1 cellular context compared by ENCODE assay signal in the genomic region with DNA sequence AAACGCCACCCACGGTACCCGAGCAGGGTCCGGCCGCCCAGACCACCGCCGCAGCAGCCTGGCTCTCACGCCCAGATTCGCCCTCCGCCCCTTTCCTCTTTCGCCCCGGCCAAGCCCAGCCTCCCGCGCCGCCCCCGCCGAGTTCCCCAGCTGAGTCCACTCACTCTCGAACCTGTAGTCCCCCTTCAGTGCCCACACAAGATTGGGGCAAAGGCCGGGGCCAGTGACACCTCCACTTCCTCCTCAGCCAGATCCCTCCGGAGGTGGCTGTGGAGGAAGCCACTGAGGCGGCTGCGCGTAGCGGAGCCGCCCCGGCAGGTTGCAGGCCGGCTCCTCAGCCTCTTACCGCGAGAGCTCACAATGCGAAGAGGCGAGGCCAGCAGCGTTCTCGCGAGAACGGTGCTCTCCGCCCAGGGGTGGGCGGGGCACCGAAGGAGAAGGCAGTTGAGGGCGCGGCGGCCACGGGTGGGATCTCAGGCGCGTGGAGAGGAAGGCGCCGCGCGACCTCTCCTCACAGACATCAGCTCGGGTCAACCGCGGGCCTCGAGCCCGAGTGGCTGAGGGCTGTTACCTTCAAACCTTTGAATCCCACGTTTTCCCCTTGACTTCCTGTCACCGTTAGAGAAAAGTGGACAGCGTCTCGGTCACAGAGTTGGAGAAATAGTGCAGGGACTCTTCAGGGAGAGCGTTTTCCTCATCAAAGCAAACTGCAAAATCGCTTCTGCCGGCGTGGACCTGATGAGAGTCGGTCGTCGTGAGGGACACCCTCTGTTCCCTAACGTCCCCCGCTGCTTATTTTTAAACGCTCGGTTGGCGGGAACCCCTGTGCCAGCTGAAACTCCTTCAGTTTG.
TF ChIP-seq lines count a peak whose summit lies in the region.

A gene (minus strand): TSS at position 295 of the 851 bp plus-strand sequence. CDS start 18,098 bp downstream, outside the sequence.

TF ChIP-seq in K562, 482 proteins besides CTCF, POLR2A, EP300 and RAD21 (continued from another document and continues in another):
- TF ChIP-seq, protein P1, sequence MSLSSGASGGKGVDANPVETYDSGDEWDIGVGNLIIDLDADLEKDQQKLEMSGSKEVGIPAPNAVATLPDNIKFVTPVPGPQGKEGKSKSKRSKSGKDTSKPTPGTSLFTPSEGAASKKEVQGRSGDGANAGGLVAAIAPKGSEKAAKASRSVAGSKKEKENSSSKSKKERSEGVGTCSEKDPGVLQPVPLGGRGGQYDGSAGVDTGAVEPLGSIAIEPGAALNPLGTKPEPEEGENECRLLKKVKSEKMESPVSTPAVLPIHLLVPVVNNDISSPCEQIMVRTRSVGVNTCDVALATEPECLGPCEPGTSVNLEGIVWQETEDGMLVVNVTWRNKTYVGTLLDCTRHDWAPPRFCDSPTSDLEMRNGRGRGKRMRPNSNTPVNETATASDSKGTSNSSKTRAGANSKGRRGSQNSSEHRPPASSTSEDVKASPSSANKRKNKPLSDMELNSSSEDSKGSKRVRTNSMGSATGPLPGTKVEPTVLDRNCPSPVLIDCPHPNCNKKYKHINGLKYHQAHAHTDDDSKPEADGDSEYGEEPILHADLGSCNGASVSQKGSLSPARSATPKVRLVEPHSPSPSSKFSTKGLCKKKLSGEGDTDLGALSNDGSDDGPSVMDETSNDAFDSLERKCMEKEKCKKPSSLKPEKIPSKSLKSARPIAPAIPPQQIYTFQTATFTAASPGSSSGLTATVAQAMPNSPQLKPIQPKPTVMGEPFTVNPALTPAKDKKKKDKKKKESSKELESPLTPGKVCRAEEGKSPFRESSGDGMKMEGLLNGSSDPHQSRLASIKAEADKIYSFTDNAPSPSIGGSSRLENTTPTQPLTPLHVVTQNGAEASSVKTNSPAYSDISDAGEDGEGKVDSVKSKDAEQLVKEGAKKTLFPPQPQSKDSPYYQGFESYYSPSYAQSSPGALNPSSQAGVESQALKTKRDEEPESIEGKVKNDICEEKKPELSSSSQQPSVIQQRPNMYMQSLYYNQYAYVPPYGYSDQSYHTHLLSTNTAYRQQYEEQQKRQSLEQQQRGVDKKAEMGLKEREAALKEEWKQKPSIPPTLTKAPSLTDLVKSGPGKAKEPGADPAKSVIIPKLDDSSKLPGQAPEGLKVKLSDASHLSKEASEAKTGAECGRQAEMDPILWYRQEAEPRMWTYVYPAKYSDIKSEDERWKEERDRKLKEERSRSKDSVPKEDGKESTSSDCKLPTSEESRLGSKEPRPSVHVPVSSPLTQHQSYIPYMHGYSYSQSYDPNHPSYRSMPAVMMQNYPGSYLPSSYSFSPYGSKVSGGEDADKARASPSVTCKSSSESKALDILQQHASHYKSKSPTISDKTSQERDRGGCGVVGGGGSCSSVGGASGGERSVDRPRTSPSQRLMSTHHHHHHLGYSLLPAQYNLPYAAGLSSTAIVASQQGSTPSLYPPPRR (CRISPR knock-in tag; IDR thresholded peaks at IDR 0.05; ENCODE audit: borderline replicate concordance), result 0 out of 2 replicates have a peak, but pooled peaks have one; percentile 46
- TF ChIP-seq, protein P2, sequence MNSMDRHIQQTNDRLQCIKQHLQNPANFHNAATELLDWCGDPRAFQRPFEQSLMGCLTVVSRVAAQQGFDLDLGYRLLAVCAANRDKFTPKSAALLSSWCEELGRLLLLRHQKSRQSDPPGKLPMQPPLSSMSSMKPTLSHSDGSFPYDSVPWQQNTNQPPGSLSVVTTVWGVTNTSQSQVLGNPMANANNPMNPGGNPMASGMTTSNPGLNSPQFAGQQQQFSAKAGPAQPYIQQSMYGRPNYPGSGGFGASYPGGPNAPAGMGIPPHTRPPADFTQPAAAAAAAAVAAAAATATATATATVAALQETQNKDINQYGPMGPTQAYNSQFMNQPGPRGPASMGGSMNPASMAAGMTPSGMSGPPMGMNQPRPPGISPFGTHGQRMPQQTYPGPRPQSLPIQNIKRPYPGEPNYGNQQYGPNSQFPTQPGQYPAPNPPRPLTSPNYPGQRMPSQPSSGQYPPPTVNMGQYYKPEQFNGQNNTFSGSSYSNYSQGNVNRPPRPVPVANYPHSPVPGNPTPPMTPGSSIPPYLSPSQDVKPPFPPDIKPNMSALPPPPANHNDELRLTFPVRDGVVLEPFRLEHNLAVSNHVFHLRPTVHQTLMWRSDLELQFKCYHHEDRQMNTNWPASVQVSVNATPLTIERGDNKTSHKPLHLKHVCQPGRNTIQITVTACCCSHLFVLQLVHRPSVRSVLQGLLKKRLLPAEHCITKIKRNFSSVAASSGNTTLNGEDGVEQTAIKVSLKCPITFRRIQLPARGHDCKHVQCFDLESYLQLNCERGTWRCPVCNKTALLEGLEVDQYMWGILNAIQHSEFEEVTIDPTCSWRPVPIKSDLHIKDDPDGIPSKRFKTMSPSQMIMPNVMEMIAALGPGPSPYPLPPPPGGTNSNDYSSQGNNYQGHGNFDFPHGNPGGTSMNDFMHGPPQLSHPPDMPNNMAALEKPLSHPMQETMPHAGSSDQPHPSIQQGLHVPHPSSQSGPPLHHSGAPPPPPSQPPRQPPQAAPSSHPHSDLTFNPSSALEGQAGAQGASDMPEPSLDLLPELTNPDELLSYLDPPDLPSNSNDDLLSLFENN (IDR thresholded peaks at IDR 0.05; ENCODE audit: low read depth in 2 of 2, low read length in 2 of 2), result no peak
- TF ChIP-seq, protein P3, sequence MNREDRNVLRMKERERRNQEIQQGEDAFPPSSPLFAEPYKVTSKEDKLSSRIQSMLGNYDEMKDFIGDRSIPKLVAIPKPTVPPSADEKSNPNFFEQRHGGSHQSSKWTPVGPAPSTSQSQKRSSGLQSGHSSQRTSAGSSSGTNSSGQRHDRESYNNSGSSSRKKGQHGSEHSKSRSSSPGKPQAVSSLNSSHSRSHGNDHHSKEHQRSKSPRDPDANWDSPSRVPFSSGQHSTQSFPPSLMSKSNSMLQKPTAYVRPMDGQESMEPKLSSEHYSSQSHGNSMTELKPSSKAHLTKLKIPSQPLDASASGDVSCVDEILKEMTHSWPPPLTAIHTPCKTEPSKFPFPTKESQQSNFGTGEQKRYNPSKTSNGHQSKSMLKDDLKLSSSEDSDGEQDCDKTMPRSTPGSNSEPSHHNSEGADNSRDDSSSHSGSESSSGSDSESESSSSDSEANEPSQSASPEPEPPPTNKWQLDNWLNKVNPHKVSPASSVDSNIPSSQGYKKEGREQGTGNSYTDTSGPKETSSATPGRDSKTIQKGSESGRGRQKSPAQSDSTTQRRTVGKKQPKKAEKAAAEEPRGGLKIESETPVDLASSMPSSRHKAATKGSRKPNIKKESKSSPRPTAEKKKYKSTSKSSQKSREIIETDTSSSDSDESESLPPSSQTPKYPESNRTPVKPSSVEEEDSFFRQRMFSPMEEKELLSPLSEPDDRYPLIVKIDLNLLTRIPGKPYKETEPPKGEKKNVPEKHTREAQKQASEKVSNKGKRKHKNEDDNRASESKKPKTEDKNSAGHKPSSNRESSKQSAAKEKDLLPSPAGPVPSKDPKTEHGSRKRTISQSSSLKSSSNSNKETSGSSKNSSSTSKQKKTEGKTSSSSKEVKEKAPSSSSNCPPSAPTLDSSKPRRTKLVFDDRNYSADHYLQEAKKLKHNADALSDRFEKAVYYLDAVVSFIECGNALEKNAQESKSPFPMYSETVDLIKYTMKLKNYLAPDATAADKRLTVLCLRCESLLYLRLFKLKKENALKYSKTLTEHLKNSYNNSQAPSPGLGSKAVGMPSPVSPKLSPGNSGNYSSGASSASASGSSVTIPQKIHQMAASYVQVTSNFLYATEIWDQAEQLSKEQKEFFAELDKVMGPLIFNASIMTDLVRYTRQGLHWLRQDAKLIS (CRISPR knock-in tag; IDR thresholded peaks at IDR 0.05), result peak; percentile 62
- TF ChIP-seq ZNF77 (CRISPR knock-in tag; IDR thresholded peaks at IDR 0.05), result no peak
- no peak for TF ChIP-seq ZNF584 (CRISPR knock-in tag; IDR thresholded peaks at IDR 0.05; ENCODE audit: low read depth)
- no peak for TF ChIP-seq C11orf30 (IDR thresholded peaks at IDR 0.05; ENCODE audit: low read depth)
- TF ChIP-seq MECOM (CRISPR knock-in tag; IDR thresholded peaks at IDR 0.05), result no peak
- TF ChIP-seq TRIM28 (IDR thresholded peaks at IDR 0.05), result no peak
- TF ChIP-seq, protein P4, sequence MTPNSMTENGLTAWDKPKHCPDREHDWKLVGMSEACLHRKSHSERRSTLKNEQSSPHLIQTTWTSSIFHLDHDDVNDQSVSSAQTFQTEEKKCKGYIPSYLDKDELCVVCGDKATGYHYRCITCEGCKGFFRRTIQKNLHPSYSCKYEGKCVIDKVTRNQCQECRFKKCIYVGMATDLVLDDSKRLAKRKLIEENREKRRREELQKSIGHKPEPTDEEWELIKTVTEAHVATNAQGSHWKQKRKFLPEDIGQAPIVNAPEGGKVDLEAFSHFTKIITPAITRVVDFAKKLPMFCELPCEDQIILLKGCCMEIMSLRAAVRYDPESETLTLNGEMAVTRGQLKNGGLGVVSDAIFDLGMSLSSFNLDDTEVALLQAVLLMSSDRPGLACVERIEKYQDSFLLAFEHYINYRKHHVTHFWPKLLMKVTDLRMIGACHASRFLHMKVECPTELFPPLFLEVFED (CRISPR knock-in tag; conservative IDR thresholded peaks at IDR 0.05), result no peak
- TF ChIP-seq, protein P5, sequence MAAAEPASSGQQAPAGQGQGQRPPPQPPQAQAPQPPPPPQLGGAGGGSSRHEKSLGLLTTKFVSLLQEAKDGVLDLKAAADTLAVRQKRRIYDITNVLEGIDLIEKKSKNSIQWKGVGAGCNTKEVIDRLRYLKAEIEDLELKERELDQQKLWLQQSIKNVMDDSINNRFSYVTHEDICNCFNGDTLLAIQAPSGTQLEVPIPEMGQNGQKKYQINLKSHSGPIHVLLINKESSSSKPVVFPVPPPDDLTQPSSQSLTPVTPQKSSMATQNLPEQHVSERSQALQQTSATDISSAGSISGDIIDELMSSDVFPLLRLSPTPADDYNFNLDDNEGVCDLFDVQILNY (CRISPR knock-in tag; IDR thresholded peaks at IDR 0.05), result no peak
- TF ChIP-seq NCOR1 (IDR thresholded peaks at IDR 0.05), result peak; percentile 20; the same call in 1 of the 2 replicates
- TF ChIP-seq ZFX (CRISPR knock-in tag; IDR thresholded peaks at IDR 0.05), result peak; percentile 88
- TF ChIP-seq PHTF2 (CRISPR knock-in tag; IDR thresholded peaks at IDR 0.05), result no peak
- 0 out of 2 replicates have a peak, but pooled peaks have one; percentile 10 for TF ChIP-seq ATF7 (IDR thresholded peaks at IDR 0.05)
- no peak for TF ChIP-seq ZNF347 (CRISPR knock-in tag; IDR thresholded peaks at IDR 0.05; ENCODE audit: low read depth)
- peak; percentile 71; the same call in 1 of the 2 replicates for TF ChIP-seq LCOR (CRISPR knock-in tag; IDR thresholded peaks at IDR 0.05)
- TF ChIP-seq ZNF561 (CRISPR knock-in tag; conservative IDR thresholded peaks at IDR 0.05), result no peak
- no peak for TF ChIP-seq ZNF133 (CRISPR knock-in tag; IDR thresholded peaks at IDR 0.05)
- TF ChIP-seq, protein P6, sequence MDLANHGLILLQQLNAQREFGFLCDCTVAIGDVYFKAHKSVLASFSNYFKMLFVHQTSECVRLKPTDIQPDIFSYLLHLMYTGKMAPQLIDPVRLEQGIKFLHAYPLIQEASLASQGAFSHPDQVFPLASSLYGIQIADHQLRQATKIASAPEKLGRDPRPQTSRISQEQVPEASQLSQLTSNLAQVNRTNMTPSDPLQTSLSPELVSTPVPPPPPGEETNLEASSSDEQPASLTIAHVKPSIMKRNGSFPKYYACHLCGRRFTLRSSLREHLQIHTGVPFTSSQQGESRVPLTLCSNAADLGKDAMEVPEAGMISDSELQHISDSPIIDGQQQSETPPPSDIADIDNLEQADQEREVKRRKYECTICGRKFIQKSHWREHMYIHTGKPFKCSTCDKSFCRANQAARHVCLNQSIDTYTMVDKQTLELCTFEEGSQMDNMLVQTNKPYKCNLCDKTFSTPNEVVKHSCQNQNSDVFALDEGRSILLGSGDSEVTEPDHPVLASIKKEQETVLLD (IDR thresholded peaks at IDR 0.05), result no peak; the same call in 1 of the 2 replicates
- no peak for TF ChIP-seq ZNF785 (CRISPR knock-in tag; IDR thresholded peaks at IDR 0.05)
- TF ChIP-seq, protein P7, sequence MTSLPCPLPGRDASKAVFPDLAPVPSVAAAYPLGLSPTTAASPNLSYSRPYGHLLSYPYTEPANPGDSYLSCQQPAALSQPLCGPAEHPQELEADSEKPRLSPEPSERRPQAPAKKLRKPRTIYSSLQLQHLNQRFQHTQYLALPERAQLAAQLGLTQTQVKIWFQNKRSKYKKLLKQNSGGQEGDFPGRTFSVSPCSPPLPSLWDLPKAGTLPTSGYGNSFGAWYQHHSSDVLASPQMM (CRISPR knock-in tag; IDR thresholded peaks at IDR 0.05), result no peak
- no peak for TF ChIP-seq GATA2 (CRISPR knock-in tag; IDR thresholded peaks at IDR 0.05)
- TF ChIP-seq RHOXF2B (CRISPR knock-in tag; conservative IDR thresholded peaks at IDR 0.05), result no peak
- TF ChIP-seq, protein P8, sequence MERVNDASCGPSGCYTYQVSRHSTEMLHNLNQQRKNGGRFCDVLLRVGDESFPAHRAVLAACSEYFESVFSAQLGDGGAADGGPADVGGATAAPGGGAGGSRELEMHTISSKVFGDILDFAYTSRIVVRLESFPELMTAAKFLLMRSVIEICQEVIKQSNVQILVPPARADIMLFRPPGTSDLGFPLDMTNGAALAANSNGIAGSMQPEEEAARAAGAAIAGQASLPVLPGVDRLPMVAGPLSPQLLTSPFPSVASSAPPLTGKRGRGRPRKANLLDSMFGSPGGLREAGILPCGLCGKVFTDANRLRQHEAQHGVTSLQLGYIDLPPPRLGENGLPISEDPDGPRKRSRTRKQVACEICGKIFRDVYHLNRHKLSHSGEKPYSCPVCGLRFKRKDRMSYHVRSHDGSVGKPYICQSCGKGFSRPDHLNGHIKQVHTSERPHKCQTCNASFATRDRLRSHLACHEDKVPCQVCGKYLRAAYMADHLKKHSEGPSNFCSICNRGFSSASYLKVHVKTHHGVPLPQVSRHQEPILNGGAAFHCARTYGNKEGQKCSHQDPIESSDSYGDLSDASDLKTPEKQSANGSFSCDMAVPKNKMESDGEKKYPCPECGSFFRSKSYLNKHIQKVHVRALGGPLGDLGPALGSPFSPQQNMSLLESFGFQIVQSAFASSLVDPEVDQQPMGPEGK (CRISPR knock-in tag; IDR thresholded peaks at IDR 0.05; ENCODE audit: borderline replicate concordance), result no peak
- no peak for TF ChIP-seq BRF1 (IDR thresholded peaks at IDR 0.05; ENCODE audit: borderline replicate concordance, extremely low read depth, insufficient read length)
- TF ChIP-seq MAZ (CRISPR knock-in tag; conservative IDR thresholded peaks at IDR 0.05 in 1 of 2, IDR thresholded peaks at IDR 0.05 in 1 of 2), result peak; percentile 77 to 78
- TF ChIP-seq ASH1L (IDR thresholded peaks at IDR 0.05; ENCODE audit: borderline replicate concordance, low read depth, partially characterized antibody), result no peak
- peak; percentile 78 for TF ChIP-seq NEUROD1 (IDR thresholded peaks at IDR 0.05; ENCODE audit: borderline replicate concordance, low read depth, low read length, partially characterized antibody)
- no peak for TF ChIP-seq SMAD3 (CRISPR knock-in tag; conservative IDR thresholded peaks at IDR 0.05)
- no peak for TF ChIP-seq ESRRA (IDR thresholded peaks at IDR 0.05; ENCODE audit: borderline replicate concordance, low read depth)
- TF ChIP-seq TBL1XR1 (IDR thresholded peaks at IDR 0.05; ENCODE audit: low read length in 2 of 2), result no peak
- no peak for TF ChIP-seq SRF (CRISPR knock-in tag; IDR thresholded peaks at IDR 0.05)
- no peak for TF ChIP-seq ELF2 (CRISPR knock-in tag; IDR thresholded peaks at IDR 0.05)
- TF ChIP-seq RFX5 (IDR thresholded peaks at IDR 0.05; ENCODE audit: low read depth, low read length), result no peak
- peak in 1 of 2 experiments; percentile 71; a peak in 1 of 4 replicates for TF ChIP-seq TEAD1 (CRISPR knock-in tag; IDR thresholded peaks at IDR 0.05)
- no peak for TF ChIP-seq ZNF79 (CRISPR knock-in tag; IDR thresholded peaks at IDR 0.05; ENCODE audit: low read depth)
- no peak for TF ChIP-seq SREBF1 (IDR thresholded peaks at IDR 0.05; ENCODE audit: borderline replicate concordance, low read depth, low read length)
- TF ChIP-seq TRIM24 (IDR thresholded peaks at IDR 0.05), result no peak
- no peak for TF ChIP-seq ZNF232 (CRISPR knock-in tag; IDR thresholded peaks at IDR 0.05)
